In the genomic region with DNA sequence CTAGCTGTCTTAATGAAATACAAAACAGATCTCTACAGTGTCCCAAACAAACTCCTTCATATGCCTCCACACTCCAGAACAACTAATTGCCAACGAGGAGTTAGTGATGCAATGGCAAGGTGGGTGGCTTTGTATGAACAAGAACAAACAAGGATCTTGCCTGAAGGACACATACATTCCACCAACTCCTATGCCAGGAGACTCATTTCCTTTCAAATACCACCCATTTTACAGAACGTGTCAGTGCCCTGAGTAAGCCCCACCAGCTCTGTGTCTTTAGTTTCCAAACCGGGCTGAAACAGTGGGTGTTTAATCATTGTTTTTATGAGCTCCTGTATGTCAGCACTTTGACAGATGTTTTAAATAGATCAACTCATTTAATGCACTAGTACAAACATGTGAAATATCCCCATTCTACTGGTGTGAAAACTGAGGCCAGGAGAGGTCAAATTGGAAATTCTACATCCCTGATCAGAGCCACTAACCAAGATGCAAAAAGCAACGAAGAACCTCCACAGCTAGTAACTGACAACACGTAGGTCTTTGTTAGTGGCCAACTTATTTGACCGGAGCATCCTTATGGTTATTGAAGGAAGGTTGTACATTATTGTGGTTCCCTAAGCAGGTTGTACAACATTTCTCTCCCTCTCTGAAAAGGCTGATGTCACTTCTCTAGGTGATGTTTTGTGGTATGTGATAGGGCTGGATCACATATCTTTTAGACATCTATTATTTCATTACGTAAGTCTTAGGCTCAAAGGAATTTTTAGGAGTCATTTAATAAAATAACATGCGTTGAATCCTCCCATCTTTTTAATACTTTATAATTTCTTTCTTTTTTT, we compare ENCODE assay signal across 25 cellular contexts.
DNase-seq lines count a peak whose midpoint lies in the region; ATAC-seq lines count a peak whose summit lies in the region.
"Had no signal": no experiment of that assay in that cellular context is flagged by ENCODE, and none has a peak within 500 bp of the region (broad histone marks: within the 10 kb centered on the region; RNA-seq: fewer than 3 reads in every experiment).

No MANE protein-coding gene starts in this region.

- H3K4me1 Mint-ChIP-seq in activated naive CD8-positive, alpha-beta T cell treated with anti-CD3 and anti-CD28 coated beads, Interleukin-2, amount 50 U/mL, for 24 hours = peaks cover 11% of the 10 kb centered on the region
- H3K4me1 Mint-ChIP-seq: H9, neural crest cell had no signal

- intact Hi-C loops in left cardiac atrium (cut with DNase I) = no loop called here

- H3K27me3 Mint-ChIP-seq in activated naive CD8-positive, alpha-beta T cell treated with anti-CD3 and anti-CD28 coated beads, Interleukin-2, amount 50 U/mL, for 24 hours = no peaks in the 10 kb centered on the region
- H3K27me3 Mint-ChIP-seq: activated naive CD8-positive, alpha-beta T cell treated with anti-CD3 and anti-CD28 coated beads for 36 hours had no signal

- no peaks in the 10 kb centered on the region for H3K27me3 ChIP-seq in rectal smooth muscle tissue (ENCODE audit: control insufficient read depth, insufficient read depth, low read length)
- H3K27me3 ChIP-seq: hepatocyte had no signal

- H3K9me3 Mint-ChIP-seq in activated naive CD8-positive, alpha-beta T cell treated with anti-CD3 and anti-CD28 coated beads, Interleukin-2, amount 50 U/mL, for 24 hours = peaks cover 16% of the 10 kb centered on the region

- H3K36me3 Mint-ChIP-seq in activated naive CD8-positive, alpha-beta T cell treated with anti-CD3 and anti-CD28 coated beads, Interleukin-2, amount 50 U/mL, for 24 hours (ENCODE audit: low read depth) = peaks cover 10% of the 10 kb centered on the region

- H3K4me3 Mint-ChIP-seq in activated naive CD8-positive, alpha-beta T cell treated with anti-CD3 and anti-CD28 coated beads, Interleukin-2, amount 50 U/mL, for 24 hours = no peak overlapping the region
- H3K4me3 Mint-ChIP-seq: activated naive CD8-positive, alpha-beta T cell treated with anti-CD3 and anti-CD28 coated beads for 36 hours; activated T-helper 1 cell treated with anti-CD3 and anti-CD28 coated beads, Interleukin-12 subunit alpha, Interleukin-12 subunit beta, Interleukin-2, Interleukin-4 antibody, amounts not matched to agents 30 ng/mL and 10 ng/mL and 1 ng/mL, durations not matched to agents 14 hours and 24 hours and 36 hours; CD8-positive, alpha-beta T cell; H9; mesothelial cell of epicardium; neural crest cell; T-helper 2 cell treated with Interferon-gamma antibody and Interleukin-4, amounts not matched to agents 5 μg/mL and 100 μg/mL, for 36 hours had no signal

- peak overlapping the region; percentile 85 for H3K27ac ChIP-seq in epithelial cell of prostate
- H3K27ac ChIP-seq in rectal smooth muscle tissue (ENCODE audit: low read depth, low read length) = peak overlapping the region; percentile 21
- H3K27ac ChIP-seq: hepatocyte had no signal

- no peaks in the 10 kb centered on the region for H3K36me3 ChIP-seq in rectal smooth muscle tissue (ENCODE audit: control insufficient read depth, insufficient read depth, low read length)

- no peak overlapping the region for H3K27ac Mint-ChIP-seq in activated naive CD8-positive, alpha-beta T cell treated with anti-CD3 and anti-CD28 coated beads, Interleukin-2, amount 50 U/mL, for 24 hours
- H3K27ac Mint-ChIP-seq: activated naive CD8-positive, alpha-beta T cell treated with anti-CD3 and anti-CD28 coated beads for 36 hours; activated T-helper 1 cell treated with anti-CD3 and anti-CD28 coated beads, Interleukin-12 subunit alpha, Interleukin-12 subunit beta, Interleukin-2, Interleukin-4 antibody, amounts not matched to agents 30 ng/mL and 10 ng/mL and 1 ng/mL, durations not matched to agents 14 hours and 24 hours and 36 hours; CD8-positive, alpha-beta T cell; H9; mesothelial cell of epicardium; T-helper 2 cell treated with Interferon-gamma antibody and Interleukin-4, amounts not matched to agents 5 μg/mL and 100 μg/mL, for 36 hours had no signal

- no peak overlapping the region for H3K4me3 ChIP-seq in rectal smooth muscle tissue (ENCODE audit: low read length)
- H3K4me3 ChIP-seq: hepatocyte, psoas muscle had no signal

- peak; percentile 22 for DNase-seq in AG08395 (ENCODE audit: low spot score)
- DNase-seq in M059J (ENCODE audit: low read depth) = peak; percentile 48
- peak; percentile 86 for DNase-seq in epithelial cell of prostate (ENCODE audit: low read depth, low spot score)
- no peak for DNase-seq in SKM-1 (lab: John Stamatoyannopoulos, UW; ENCODE audit: unreplicated experiment)
- DNase-seq in left cardiac atrium = no peak
- DNase-seq in activated naive CD8-positive, alpha-beta T cell treated with anti-CD3 and anti-CD28 coated beads, Interleukin-2, amount 50 U/mL, for 24 hours = no peak
- DNase-seq: activated CD8-positive, alpha-beta memory T cell treated with anti-CD3 and anti-CD28 coated beads for 24 hours; activated naive CD8-positive, alpha-beta T cell treated with anti-CD3 and anti-CD28 coated beads for 36 hours; CD8-positive, alpha-beta T cell; DMS79 treated with DMSO at 0.1 percent for 48 hours; H9; Karpas-422; NCI-H1092 treated with DMSO at 0.1 percent for 48 hours; NCI-H2107; NCI-H524 treated with DMSO at 0.1 percent for 48 hours; psoas muscle; SHP77 treated with DMSO at 0.1 percent for 48 hours had no signal

- no peak overlapping the region for H3K9ac ChIP-seq in rectal smooth muscle tissue (ENCODE audit: low read length)

- no peak for ATAC-seq in left cardiac atrium
- ATAC-seq in HG02678 (IDR thresholded peaks at IDR 0.05; ENCODE audit: unreplicated experiment) = no peak
- no peak for ATAC-seq in activated naive CD8-positive, alpha-beta T cell treated with anti-CD3 and anti-CD28 coated beads, Interleukin-2, amount 50 U/mL, for 24 hours
- ATAC-seq: activated CD4-positive, CD25-positive, alpha-beta regulatory T cell treated with anti-CD3 and anti-CD28 coated beads, Interleukin-2, amount 50 U/mL, for 24 hours; CD8-positive, alpha-beta T cell had no signal

- peaks cover 18% of the 10 kb centered on the region for H3K4me1 ChIP-seq in rectal smooth muscle tissue (ENCODE audit: control insufficient read depth, insufficient read depth, low read length)

Comparison
In these comparisons a context has a peak if more than half of its experiments do, and no peak if none do; other contexts are left out.
1. DNase-seq: peak in AG08395 (single experiment), M059J (single experiment) and epithelial cell of prostate (single experiment); none in SKM-1 (single experiment), left cardiac atrium (single experiment) and activated naive CD8-positive, alpha-beta T cell treated with anti-CD3 and anti-CD28 coated beads, Interleukin-2, amount 50 U/mL, for 24 hours (single experiment).